Comparison of ENCODE assay signal across 1 cellular context in genomic region chr3:75655501-75655904, GRCh38.
TF ChIP-seq lines count a peak whose summit lies in the region.

No MANE protein-coding gene starts in this region.

TF ChIP-seq in neural cell, 6 proteins besides CTCF, POLR2A, EP300 and RAD21:
- no peak for TF ChIP-seq MXI1 (conservative IDR thresholded peaks at IDR 0.05; ENCODE audit: poor library complexity, severe bottlenecking)
- no peak for TF ChIP-seq POLR2AphosphoS5 (IDR thresholded peaks at IDR 0.05)
- TF ChIP-seq EZH2 (IDR thresholded peaks at IDR 0.05; ENCODE audit: borderline replicate concordance, insufficient read depth, low read length, poor library complexity, severe bottlenecking) = no peak
- TF ChIP-seq SMC3 (conservative IDR thresholded peaks at IDR 0.05; ENCODE audit: poor library complexity) = no peak
- no peak for TF ChIP-seq TAF1 (IDR thresholded peaks at IDR 0.05; ENCODE audit: low read depth)
TF ChIP-seq in neural cell: peak in this region for 0.
